In genomic region chr5:35285011-35285410, GRCh38 we compare ENCODE assay signal across 1 cellular context.
TF ChIP-seq lines count a peak whose summit lies in the region.

No MANE protein-coding gene starts in this region.

TF ChIP-seq in GM23338, 12 proteins besides CTCF, POLR2A, EP300 and RAD21 (continued from another document):
- TF ChIP-seq ZNF462 (CRISPR knock-in tag; IDR thresholded peaks at IDR 0.05), result no peak
- no peak for TF ChIP-seq STAT1 (IDR thresholded peaks at IDR 0.05; ENCODE audit: unreplicated experiment)
- TF ChIP-seq EZH2phosphoT487 (IDR thresholded peaks at IDR 0.05; ENCODE audit: unreplicated experiment), result no peak
- TF ChIP-seq CREB1 (CRISPR knock-in tag; IDR thresholded peaks at IDR 0.05; ENCODE audit: low read depth), result no peak
- TF ChIP-seq ZNF331 (CRISPR knock-in tag; IDR thresholded peaks at IDR 0.05; ENCODE audit: low read depth), result no peak
- no peak for TF ChIP-seq REST (IDR thresholded peaks at IDR 0.05; ENCODE audit: unreplicated experiment)
- TF ChIP-seq JUNB (IDR thresholded peaks at IDR 0.05; ENCODE audit: unreplicated experiment), result no peak
- TF ChIP-seq ZNF114 (CRISPR knock-in tag; IDR thresholded peaks at IDR 0.05), result no peak
- no peak for TF ChIP-seq POLR2AphosphoS5 (IDR thresholded peaks at IDR 0.05; ENCODE audit: low read depth)
